Comparison of ENCODE assay signal across 26 cellular contexts in the genomic region with DNA sequence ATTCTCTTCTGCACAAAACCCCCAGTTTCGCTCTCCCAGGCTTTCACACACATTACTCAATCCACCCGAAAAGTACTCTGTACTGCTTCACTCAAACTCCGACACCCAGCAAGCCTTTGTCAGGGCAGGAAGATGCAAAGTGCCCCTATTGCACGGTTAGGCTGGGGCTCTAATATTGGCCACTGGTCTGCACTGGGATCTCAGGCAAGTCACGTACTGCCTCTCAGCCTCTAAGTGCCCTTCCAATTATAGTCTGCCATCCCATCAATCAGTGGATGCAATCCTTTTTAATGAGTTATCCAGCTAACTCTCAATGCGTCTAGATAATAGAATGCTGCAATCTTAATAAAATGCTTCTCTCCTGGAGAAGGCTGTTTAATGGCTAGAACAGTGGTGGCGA. TPM values are rescaled to one million over a fixed set of nuclear protein-coding genes. Genes with fewer than 3 reads are reported as not detected.
DNase-seq lines count a peak whose midpoint lies in the region; ATAC-seq and TF ChIP-seq lines count a peak whose summit lies in the region.
"Had no signal": no experiment of that assay in that cellular context is flagged by ENCODE, and none has a peak within 500 bp of the region (broad histone marks: within the 10 kb centered on the region; RNA-seq: fewer than 3 reads in every experiment).

No MANE protein-coding gene starts in this region.

- no peaks in the 10 kb centered on the region for H3K9me2 ChIP-seq in PC-3 (replicated peaks; ENCODE audit: low read length)

- BruUV-seq in PC-3 (replicated peaks; lab: Mats Ljungman, UMichigan), result no TSS peak

- H3F3A ChIP-seq in PC-3 (ENCODE audit: low read length, unreplicated experiment), result no peaks in the 10 kb centered on the region

- H3K9me3 ChIP-seq in cardiac muscle cell (ENCODE audit: low read depth) (no peaks in the 10 kb centered on the region), PC-3 (ENCODE audit: low read length) (no peaks in the 10 kb centered on the region), esophagus squamous epithelium (no peaks in the 10 kb centered on the region), prostate gland (no peaks in the 10 kb centered on the region)
- H3K9me3 ChIP-seq: pancreas, uterus had no signal

- ATAC-seq in PC-3 (no peak), HG03469 (IDR thresholded peaks at IDR 0.05; ENCODE audit: unreplicated experiment) (no peak)
- ATAC-seq: pancreas; stimulated activated effector memory CD8-positive, alpha-beta T cell treated with anti-CD3 and anti-CD28 coated beads, Interleukin-12 subunit alpha, Interleukin-12 subunit beta, amount 100 ng/mL, for 72 hours had no signal

- TF ChIP-seq CTCF in cardiac muscle cell (IDR thresholded peaks at IDR 0.05; ENCODE audit: low read depth, low read length) (no peak), PC-3 (conservative IDR thresholded peaks at IDR 0.05; ENCODE audit: low read depth, low read length) (no peak), esophagus squamous epithelium (IDR thresholded peaks at IDR 0.05) (no peak), prostate gland (IDR thresholded peaks at IDR 0.05) (no peak)

- H4K20me1 ChIP-seq in PC-3 (ENCODE audit: low read length), result no peaks in the 10 kb centered on the region

- no peaks in the 10 kb centered on the region for H3K79me2 ChIP-seq in PC-3 (ENCODE audit: low read length)

- H3K27me3 ChIP-seq in cardiac muscle cell (no peaks in the 10 kb centered on the region), PC-3 (ENCODE audit: low read length) (no peaks in the 10 kb centered on the region), esophagus squamous epithelium (no peaks in the 10 kb centered on the region), prostate gland (replicated peaks; ENCODE audit: insufficient read depth) (no peaks in the 10 kb centered on the region)
- H3K27me3 ChIP-seq: dorsolateral prefrontal cortex, pancreas, uterus had no signal

- H3K27ac ChIP-seq in cardiac muscle cell (peak overlapping the region; percentile 90), PC-3 (ENCODE audit: low read length) (peak overlapping the region; percentile 53), epithelial cell of prostate (peak overlapping the region; percentile 70), esophagus squamous epithelium (no peak overlapping the region), prostate gland (no peak overlapping the region)
- H3K27ac ChIP-seq: dorsolateral prefrontal cortex, heart right ventricle, pancreas, uterus had no signal

- CTCF ChIA-PET in PC-3 (lab: Charles Lee), result no interaction called here

- TF ChIP-seq POLR2A in esophagus squamous epithelium (IDR thresholded peaks at IDR 0.05), result no peak
- TF ChIP-seq POLR2A in prostate gland (IDR thresholded peaks at IDR 0.05), result no peak

- no peaks in the 10 kb centered on the region for H3K36me3 ChIP-seq in cardiac muscle cell
- H3K36me3 ChIP-seq in PC-3 (ENCODE audit: low read depth, low read length), result peaks cover 4% of the 10 kb centered on the region
- no peaks in the 10 kb centered on the region for H3K36me3 ChIP-seq in esophagus squamous epithelium
- no peaks in the 10 kb centered on the region for H3K36me3 ChIP-seq in prostate gland
- H3K36me3 ChIP-seq: heart right ventricle, pancreas, uterus had no signal

- peaks cover 31% of the 10 kb centered on the region for H3K4me1 ChIP-seq in cardiac muscle cell (ENCODE audit: low read depth)
- H3K4me1 ChIP-seq in PC-3 (ENCODE audit: insufficient read depth, low read length), result peaks cover 28% of the 10 kb centered on the region
- no peaks in the 10 kb centered on the region for H3K4me1 ChIP-seq in esophagus squamous epithelium
- no peaks in the 10 kb centered on the region for H3K4me1 ChIP-seq in prostate gland (replicated peaks)
- H3K4me1 ChIP-seq: pancreas, uterus had no signal

- H3K4me2 ChIP-seq in PC-3 (ENCODE audit: low read length), result no peak overlapping the region

- 86 to 93% methylated on average over 6 to 7 of the region's 7 CpGs for WGBS in esophagus squamous epithelium, 2 donors
- 90% methylated on average over 7 of the region's 7 CpGs for WGBS in prostate gland

- intact Hi-C loops in cardiac septum (cut with DNase I), result no loop called here
- intact Hi-C loops in PC-3 (cut with micrococcal nuclease), result no loop called here
- intact Hi-C loops in esophagus squamous epithelium (cut with DNase I), result no loop called here
- intact Hi-C loops in prostate gland (cut with DNase I), result no loop called here

- H3K9ac ChIP-seq in PC-3 (ENCODE audit: low read length), result no peak overlapping the region

- POLR2A ChIA-PET in PC-3 (lab: Charles Lee; ENCODE audit: unreplicated experiment), result no interaction called here

- no peak overlapping the region for H2AFZ ChIP-seq in PC-3 (ENCODE audit: low read length)

- no peak overlapping the region for H3K4me3 ChIP-seq in cardiac muscle cell
- H3K4me3 ChIP-seq in PC-3 (ENCODE audit: low read length), result no peak overlapping the region
- no peak overlapping the region for H3K4me3 ChIP-seq in esophagus squamous epithelium
- H3K4me3 ChIP-seq in prostate gland, result no peak overlapping the region
- H3K4me3 ChIP-seq: dorsolateral prefrontal cortex, heart right ventricle, pancreas, uterus had no signal

- DNase-seq in cardiac muscle cell (ENCODE audit: low read depth in 1 of 2, low spot score in 1 of 2), result peak in 1 of 2 donors; percentile 55
- DNase-seq in cardiac septum (ENCODE audit: low spot score), result no peak
- DNase-seq in PC-3, result no peak
- DNase-seq in epithelial cell of prostate (ENCODE audit: low read depth, low spot score), result no peak
- DNase-seq in esophagus squamous epithelium (lab: John Stamatoyannopoulos, UW), result no peak
- no peak for DNase-seq in prostate gland (ENCODE audit: low spot score)
- DNase-seq in central memory CD4-positive, alpha-beta T cell, result no peak
- DNase-seq: activated effector memory CD4-positive, alpha-beta T cell treated with anti-CD3 and anti-CD28 coated beads, Interleukin-2, amount 50 U/mL, for 16 hours; activated naive CD8-positive, alpha-beta T cell treated with anti-CD3 and anti-CD28 coated beads for 36 hours; CD8-positive, alpha-beta memory T cell; cerebellar nuclear complex; DMS 273 treated with DMSO at 0.1 percent for 48 hours; dorsolateral prefrontal cortex; EL; heart right ventricle; Karpas-422; MV-4-11; NCI-H2171 treated with DMSO at 0.1 percent for 48 hours; NCI-H69; stimulated activated CD4-positive, alpha-beta T cell treated with anti-CD3 and anti-CD28 coated beads, Interleukin-12 subunit alpha, Interleukin-12 subunit beta, amount 100 ng/mL, for 4 hours; stimulated activated CD4-positive, alpha-beta T cell treated with anti-CD3 and anti-CD28 coated beads, Interleukin-4, amount 100 ng/mL, for 24 hours; uterus had no signal

RNA-seq across cellular contexts. Expression of a gene that starts 37.1 kb away (rescaled TPM):
- total RNA-seq in cardiac muscle cell, result 4.2 and 8.4 TPM in 2 replicates
- 2.1 and 5.1 TPM in 2 replicates for polyA plus RNA-seq in cardiac muscle cell
- total RNA-seq in cardiac septum, result 5.9 TPM
- total RNA-seq in PC-3 (2014; rRNA removed), result 30.4 and 33.0 TPM in 2 replicates
- total RNA-seq in esophagus squamous epithelium, result 10 to 100 TPM in 2 of 4 donors, 1 to 10 TPM in 2; 4.8 to 47.9 (median 15.2) TPM
- 10 to 100 TPM in 1 of 2 donors, 1 to 10 TPM in 1; 5.0 to 10.7 TPM for total RNA-seq in prostate gland
- polyA plus RNA-seq: neural cell had no signal

Comparison
In these comparisons a context has a peak if more than half of its experiments do, and no peak if none do; other contexts are left out.
1. H3K27ac ChIP-seq: peak in cardiac muscle cell (single experiment), PC-3 (single experiment) and epithelial cell of prostate (single experiment); none in esophagus squamous epithelium (0 of 4) and prostate gland (0 of 2).